Comparison of ENCODE assay signal across 8 cellular contexts in genomic region chr5:31824886-31825774, GRCh38.
DNase-seq lines count a peak whose midpoint lies in the region; ATAC-seq, FAIRE-seq and TF ChIP-seq lines count a peak whose summit lies in the region.

No MANE protein-coding gene starts in this region.

- H3K4me3 ChIP-seq in tibial artery: no peak overlapping the region

- CTCF ChIA-PET in Calu3 (lab: Charles Lee): interaction anchor here (0.6 to 2.9 kb wide), 7 partner anchors 16 to 522 kb away, joined by 3 to 24 read pairs (median 3); no protein-coding TSS in a partner anchor
- CTCF ChIA-PET in activated CD4-positive, alpha-beta T cell treated with anti-CD3 and anti-CD28 coated beads for 36 hours (lab: Charles Lee): interaction anchor here (0.6 to 4.5 kb wide), 20 partner anchors 8 to 704 kb away, joined by 3 to 32 read pairs (median 3); no protein-coding TSS in a partner anchor

- intact Hi-C loops in Calu3 (cut with micrococcal nuclease; ENCODE audit: unreplicated experiment): loop anchor here (1.0 to 5.0 kb wide), 4 partner anchors 251 to 787 kb away; no protein-coding TSS in a partner anchor
- intact Hi-C loops in activated CD4-positive, alpha-beta T cell treated with anti-CD3 and anti-CD28 coated beads for 36 hours (cut with DNase I, micrococcal nuclease): loop anchor here (1.0 kb wide), 3 partner anchors 244 to 268 kb away; no protein-coding TSS in a partner anchor
- intact Hi-C loops in tibial artery (cut with DNase I; ENCODE audit: low total_unique reads): loop anchor here (5.0 kb wide), 1 partner anchor 262 kb away; no protein-coding TSS in a partner anchor

- H2BK15ac ChIP-seq in H9 (ENCODE audit: low read depth, low read length): no peak overlapping the region

- TF ChIP-seq CTCF in Calu3 (IDR thresholded peaks at IDR 0.05; ENCODE audit: unreplicated experiment) (peak; percentile 17), H9 (conservative IDR thresholded peaks at IDR 0.05) (peak; percentile 88), tibial artery (IDR thresholded peaks at IDR 0.05) (peak; percentile 66 to 75)

- H3K4ac ChIP-seq in H9 (ENCODE audit: low read depth, low read length): no peak overlapping the region

- H3K9me3 ChIP-seq in H9 (ENCODE audit: control insufficient read depth, low read depth, low read length): no peaks in the 10 kb centered on the region
- peaks cover 0 to 10% (median 9%) of the 10 kb centered on the region in 3 donors for H3K9me3 ChIP-seq in tibial artery

- POLR2A ChIA-PET in activated CD4-positive, alpha-beta T cell treated with anti-CD3 and anti-CD28 coated beads for 36 hours (lab: Charles Lee): no interaction called here

- no peak overlapping the region for H2BK20ac ChIP-seq in H9 (ENCODE audit: low read depth, low read length, poor library complexity, severe bottlenecking)

- no peak overlapping the region for H3K27ac ChIP-seq in H9 (ENCODE audit: insufficient read length, low read depth, low read length)
- H3K27ac ChIP-seq in tibial artery: no peak overlapping the region

- H2BK5ac ChIP-seq in H9 (ENCODE audit: insufficient read length, low read length): no peak overlapping the region

- H3K4me3 Mint-ChIP-seq in Calu3 (ENCODE audit: low read depth, unreplicated experiment) (no peak overlapping the region), H9 (no peak overlapping the region)
- H3K4me3 Mint-ChIP-seq in activated CD4-positive, alpha-beta T cell treated with anti-CD3 and anti-CD28 coated beads for 36 hours: no peak overlapping the region

- H3K14ac ChIP-seq in H9 (ENCODE audit: insufficient read depth, low read length): no peak overlapping the region

- DNase-seq in Calu3 (peak; percentile 59), H9 (peak; percentile 60), NCI-H2171 treated with DMSO at 0.1 percent for 48 hours (lab: John Stamatoyannopoulos, UW) (peak; percentile 80), midbrain (lab: John Stamatoyannopoulos, UW) (peak; percentile 74), tibial artery (peak in 1 of 2 donors; percentile 46), GM19240 (ENCODE audit: insufficient read length, low spot score) (no peak)
- peak; percentile 65 for DNase-seq in activated CD4-positive, alpha-beta T cell treated with anti-CD3 and anti-CD28 coated beads for 36 hours

- H3K4me2 ChIP-seq in H9 (ENCODE audit: insufficient read depth, insufficient read length, low read length): no peak overlapping the region

- no peak overlapping the region for H3T11ph ChIP-seq in H9 (ENCODE audit: low read length)

- peak; percentile 35 for FAIRE-seq in endometrium (lab: Jason Lieb, UNC)

- H3K23me2 ChIP-seq in H9 (ENCODE audit: insufficient read length, low read depth, low read length, poor library complexity, severe bottlenecking): no peaks in the 10 kb centered on the region

- H2BK120ac ChIP-seq in H9 (ENCODE audit: low read depth, low read length, poor library complexity, severe bottlenecking): no peak overlapping the region

- H3K9me3 Mint-ChIP-seq in Calu3 (ENCODE audit: low read depth, unreplicated experiment) (peaks cover 2% of the 10 kb centered on the region), H9 (peaks cover 13 to 20% of the 10 kb centered on the region in 2 experiments; a peak in 4 of 5 replicates)
- H3K9me3 Mint-ChIP-seq in activated CD4-positive, alpha-beta T cell treated with anti-CD3 and anti-CD28 coated beads for 36 hours (ENCODE audit: low read depth): no peaks in the 10 kb centered on the region

- H3K23ac ChIP-seq in H9 (ENCODE audit: insufficient read length, low read depth, low read length): no peak overlapping the region

- H4K5ac ChIP-seq in H9 (ENCODE audit: insufficient read length, low read depth, low read length): no peak overlapping the region

- H3K4me1 Mint-ChIP-seq in Calu3 (ENCODE audit: low read depth, unreplicated experiment): no peaks in the 10 kb centered on the region
- H3K4me1 Mint-ChIP-seq in H9: peaks cover 6% of the 10 kb centered on the region in 2 experiments; a peak in 2 of 4 replicates
- peaks cover 6% of the 10 kb centered on the region for H3K4me1 Mint-ChIP-seq in activated CD4-positive, alpha-beta T cell treated with anti-CD3 and anti-CD28 coated beads for 36 hours

- no peak overlapping the region for H2AFZ ChIP-seq in H9 (ENCODE audit: low read length)

- H2AK5ac ChIP-seq in H9 (ENCODE audit: insufficient read length, low read length): no peak overlapping the region

- no peak overlapping the region for H3K9ac ChIP-seq in H9 (ENCODE audit: extremely low read depth, insufficient read length, low read length)

- H4K20me1 ChIP-seq in H9 (ENCODE audit: control insufficient read depth, insufficient read depth, insufficient read length): no peaks in the 10 kb centered on the region

- H3K79me2 ChIP-seq in H9 (ENCODE audit: insufficient read depth, low read length): no peaks in the 10 kb centered on the region

- H3K27me3 Mint-ChIP-seq in Calu3 (ENCODE audit: unreplicated experiment) (peaks cover 25% of the 10 kb centered on the region), H9 (ENCODE audit: low read depth) (no peaks in the 10 kb centered on the region)
- peaks cover 3% of the 10 kb centered on the region for H3K27me3 Mint-ChIP-seq in activated CD4-positive, alpha-beta T cell treated with anti-CD3 and anti-CD28 coated beads for 36 hours

- peak; percentile 90 for ATAC-seq in activated CD4-positive, alpha-beta T cell treated with anti-CD3 and anti-CD28 coated beads for 36 hours

- H4K8ac ChIP-seq in H9 (replicated peaks; ENCODE audit: insufficient read length, low read depth, low read length): no peak overlapping the region

- no peak overlapping the region for H4K91ac ChIP-seq in H9 (ENCODE audit: insufficient read length, low read depth, low read length)

- H3K36me3 ChIP-seq in tibial artery: no peaks in the 10 kb centered on the region

- no peak overlapping the region for H3K18ac ChIP-seq in H9 (ENCODE audit: insufficient read length, low read depth, low read length)

- no peak overlapping the region for H2BK12ac ChIP-seq in H9 (ENCODE audit: insufficient read length, low read depth, low read length)

- H3K27ac Mint-ChIP-seq in Calu3 (ENCODE audit: unreplicated experiment): no peak overlapping the region
- peak overlapping the region in 1 of 3 experiments; percentile 81; a peak in 2 of 7 replicates for H3K27ac Mint-ChIP-seq in H9
- H3K27ac Mint-ChIP-seq in activated CD4-positive, alpha-beta T cell treated with anti-CD3 and anti-CD28 coated beads for 36 hours: no peak overlapping the region

- H3K36me3 Mint-ChIP-seq in Calu3 (ENCODE audit: insufficient read depth, unreplicated experiment): no peaks in the 10 kb centered on the region
- H3K36me3 Mint-ChIP-seq in H9 (ENCODE audit: insufficient read depth in 1 of 3, low read depth in 3 of 3): peaks cover 3 to 9% (median 4%) of the 10 kb centered on the region in 3 experiments; a peak in 3 of 7 replicates
- H3K36me3 Mint-ChIP-seq in activated CD4-positive, alpha-beta T cell treated with anti-CD3 and anti-CD28 coated beads for 36 hours (ENCODE audit: low read depth): no peaks in the 10 kb centered on the region

- H3K56ac ChIP-seq in H9 (ENCODE audit: insufficient read length, low read depth, low read length): no peak overlapping the region

- no peaks in the 10 kb centered on the region for H3K79me1 ChIP-seq in H9 (ENCODE audit: insufficient read depth, low read depth, low read length, poor library complexity, severe bottlenecking)

- no CpG with 5 or more reads among the region's 11 CpGs for WGBS in H9 (ENCODE audit: extremely low coverage, insufficient read length, low lambda C conversion rate)

- H3K27me3 ChIP-seq in H9 (ENCODE audit: insufficient read depth, low read length) (no peaks in the 10 kb centered on the region), tibial artery (no peaks in the 10 kb centered on the region)

- peaks cover 2% of the 10 kb centered on the region; the same call in 1 of the 2 replicates for H3K4me1 ChIP-seq in H9 (ENCODE audit: insufficient read depth, low read length)
- no peaks in the 10 kb centered on the region for H3K4me1 ChIP-seq in tibial artery

- BruUV-seq in Calu3 (replicated peaks; lab: Mats Ljungman, UMichigan): no TSS peak

Comparison
In these comparisons a context has a peak if more than half of its experiments do, and no peak if none do; other contexts are left out.
1. CTCF ChIP-seq: peak in every context shown above with its lines; median percentile 88 in H9; 70 in tibial artery; 17 in Calu3.